1 cellular context compared by ENCODE assay signal in genomic region chr5:139649082-139649991, GRCh38.
TF ChIP-seq lines count a peak whose summit lies in the region.

No MANE protein-coding gene starts in this region.

TF ChIP-seq in K562, 482 proteins besides CTCF, POLR2A, EP300 and RAD21 (continued from another document and continues in another):
- no peak for TF ChIP-seq MGA (IDR thresholded peaks at IDR 0.05)
- no peak for TF ChIP-seq TRIM24 (IDR thresholded peaks at IDR 0.05)
- TF ChIP-seq ADNP (tag; IDR thresholded peaks at IDR 0.05), result no peak
- TF ChIP-seq ZNF740 (CRISPR knock-in tag; IDR thresholded peaks at IDR 0.05), result peak; percentile 89
- TF ChIP-seq ZNF740 (tag; IDR thresholded peaks at IDR 0.05), result no peak
- TF ChIP-seq NKRF (IDR thresholded peaks at IDR 0.05; ENCODE audit: borderline replicate concordance), result peak; percentile 52; the same call in 1 of the 2 replicates
- peak; percentile 51; the same call in 1 of the 2 replicates for TF ChIP-seq EP400 (IDR thresholded peaks at IDR 0.05)
- TF ChIP-seq EGR1 (conservative IDR thresholded peaks at IDR 0.05), result peak; percentile 90
- TF ChIP-seq ATF4 (CRISPR knock-in tag; IDR thresholded peaks at IDR 0.05), result no peak
- TF ChIP-seq ZNF263 (CRISPR knock-in tag; IDR thresholded peaks at IDR 0.05; ENCODE audit: borderline replicate concordance), result peak; percentile 32; the same call in 1 of the 2 replicates
- TF ChIP-seq SP1 (CRISPR knock-in tag; IDR thresholded peaks at IDR 0.05), result peak; percentile 29; the same call in 1 of the 2 replicates
- TF ChIP-seq CBX5 (IDR thresholded peaks at IDR 0.05; ENCODE audit: borderline replicate concordance, low read depth), result no peak
- TF ChIP-seq L3MBTL2 (IDR thresholded peaks at IDR 0.05), result no peak
- no peak for TF ChIP-seq MTA2 (IDR thresholded peaks at IDR 0.05; ENCODE audit: low read depth)
- no peak for TF ChIP-seq KDM2B (CRISPR knock-in tag; IDR thresholded peaks at IDR 0.05)
- TF ChIP-seq RBM34 (IDR thresholded peaks at IDR 0.05; ENCODE audit: borderline replicate concordance, insufficient read depth, low read length), result no peak
- no peak for TF ChIP-seq REST (CRISPR knock-in tag; IDR thresholded peaks at IDR 0.05; ENCODE audit: low read depth)
- no peak; the same call in 1 of the 2 replicates for TF ChIP-seq ZC3H4 (CRISPR knock-in tag; IDR thresholded peaks at IDR 0.05; ENCODE audit: borderline replicate concordance)
- TF ChIP-seq GATAD2B (IDR thresholded peaks at IDR 0.05; ENCODE audit: borderline replicate concordance), result peak; percentile 43; the same call in 1 of the 2 replicates
- TF ChIP-seq ZNF280A (IDR thresholded peaks at IDR 0.05; ENCODE audit: low read depth, partially characterized antibody), result no peak
- TF ChIP-seq ZNF217 (CRISPR knock-in tag; IDR thresholded peaks at IDR 0.05), result no peak
- no peak for TF ChIP-seq PKNOX1 (IDR thresholded peaks at IDR 0.05)
- TF ChIP-seq POLR2AphosphoS2 (IDR thresholded peaks at IDR 0.05; ENCODE audit: low read length), result no peak
- TF ChIP-seq POU5F1 (IDR thresholded peaks at IDR 0.05; ENCODE audit: borderline replicate concordance, low read depth, low read length, partially characterized antibody), result no peak
- no peak for TF ChIP-seq CCNT2 (IDR thresholded peaks at IDR 0.05; ENCODE audit: borderline replicate concordance, extremely low read depth, insufficient read length, low read depth, low read length)
- no peak for TF ChIP-seq HMG20A (CRISPR knock-in tag; conservative IDR thresholded peaks at IDR 0.05)
- TF ChIP-seq DMBX1 (CRISPR knock-in tag; IDR thresholded peaks at IDR 0.05; ENCODE audit: borderline replicate concordance), result no peak
- no peak for TF ChIP-seq MCM3 (IDR thresholded peaks at IDR 0.05)
- TF ChIP-seq TFAP4 (CRISPR knock-in tag; IDR thresholded peaks at IDR 0.05; ENCODE audit: borderline replicate concordance), result 0 out of 2 replicates have a peak, but pooled peaks have one; percentile 2
- TF ChIP-seq PHB2 (IDR thresholded peaks at IDR 0.05; ENCODE audit: low read depth), result no peak
- no peak for TF ChIP-seq ZZZ3 (IDR thresholded peaks at IDR 0.05)
- no peak for TF ChIP-seq ZC3H8 (IDR thresholded peaks at IDR 0.05)
- TF ChIP-seq OTX1 (CRISPR knock-in tag; IDR thresholded peaks at IDR 0.05), result no peak
- no peak for TF ChIP-seq BRF2 (IDR thresholded peaks at IDR 0.05; ENCODE audit: borderline replicate concordance, insufficient read depth, insufficient read length)
- no peak for TF ChIP-seq RBM14 (IDR thresholded peaks at IDR 0.05; ENCODE audit: borderline replicate concordance, insufficient read depth, low read depth, low read length)
